8 cellular contexts compared by ENCODE assay signal in genomic region chr20:57395111-57395959, GRCh38. TPM values are rescaled to one million over a fixed set of nuclear protein-coding genes. Genes with fewer than 3 reads are reported as not detected.
DNase-seq lines count a peak whose midpoint lies in the region; ATAC-seq and TF ChIP-seq lines count a peak whose summit lies in the region.

No MANE protein-coding gene starts in this region.

- TF ChIP-seq POLR2A in suprapubic skin (IDR thresholded peaks at IDR 0.05), result no peak

- H3K4me1 Mint-ChIP-seq in chondrocyte (ENCODE audit: low read depth), result peaks cover 56% of the 10 kb centered on the region

- TF ChIP-seq CTCF in chondrocyte (IDR thresholded peaks at IDR 0.05) (no peak), suprapubic skin (IDR thresholded peaks at IDR 0.05) (no peak)

- WGBS in suprapubic skin, result 54% methylated on average over 16 of the region's 31 CpGs

- H3K27ac ChIP-seq in suprapubic skin, result peak overlapping the region; percentile 16

- H3K27me3 ChIP-seq in suprapubic skin, result no peaks in the 10 kb centered on the region

- no peak overlapping the region for H3K4me3 ChIP-seq in suprapubic skin

- no peaks in the 10 kb centered on the region for H3K9me3 ChIP-seq in suprapubic skin

- H3K9me3 Mint-ChIP-seq in chondrocyte (ENCODE audit: low read depth), result no peaks in the 10 kb centered on the region

- peaks cover 4% of the 10 kb centered on the region for H3K36me3 Mint-ChIP-seq in chondrocyte (ENCODE audit: low read depth)

- H3K27me3 Mint-ChIP-seq in chondrocyte (ENCODE audit: low read depth), result no peaks in the 10 kb centered on the region

- peaks cover 73% of the 10 kb centered on the region for H3K4me1 ChIP-seq in suprapubic skin

- peaks cover 10% of the 10 kb centered on the region for H3K36me3 ChIP-seq in suprapubic skin

- peak overlapping the region; percentile 76 for H3K27ac Mint-ChIP-seq in chondrocyte (ENCODE audit: unreplicated experiment)

- ATAC-seq in GM18498 (IDR thresholded peaks at IDR 0.05; ENCODE audit: unreplicated experiment) (no peak), HG02642 (IDR thresholded peaks at IDR 0.05; ENCODE audit: poor library complexity, unreplicated experiment) (no peak)

- TF ChIP-seq EP300 in suprapubic skin (IDR thresholded peaks at IDR 0.05), result no peak

- DNase-seq in NCI-H1417 (lab: John Stamatoyannopoulos, UW) (peak in 2 of 3 experiments; percentile 62 to 80), NCI-H1417 treated with DMSO at 0.1 percent for 48 hours (lab: John Stamatoyannopoulos, UW) (no peak), chondrocyte (ENCODE audit: low spot score) (peak; percentile 79), left kidney (ENCODE audit: low read depth, low spot score) (peak; percentile 57), suprapubic skin (ENCODE audit: low spot score in 2 of 2) (no peak), SW480 (ENCODE audit: low spot score) (no peak)

- H3K4me3 Mint-ChIP-seq in chondrocyte (ENCODE audit: unreplicated experiment), result no peak overlapping the region

RNA-seq across cellular contexts. Expression of gene RBM38, which starts 4.1 kb away (rescaled TPM):
- 10.8 to 12.0 TPM (median 11.2 TPM) in 3 replicates for total RNA-seq in chondrocyte
- total RNA-seq in suprapubic skin, result 10 to 100 TPM in 3 of 4 donors, 1 to 10 TPM in 1; 8.7 to 16.7 (median 12.8) TPM

RNA-seq across cellular contexts. Expression of gene RAE1, which starts 44.3 kb away (rescaled TPM):
- total RNA-seq in chondrocyte (17.6 to 22.3 TPM (median 19.0 TPM) in 3 replicates), suprapubic skin (10 to 100 TPM; 31.2 to 45.1 (median 37.2) TPM)

Comparison
In these comparisons a context has a peak if more than half of its experiments do, and no peak if none do; other contexts are left out.
1. DNase-seq: peak in NCI-H1417 (2 of 3), chondrocyte (single experiment) and left kidney (single experiment); none in NCI-H1417 treated with DMSO at 0.1 percent for 48 hours (single experiment), suprapubic skin (0 of 2) and SW480 (single experiment).